ENCODE assay signal across 8 cellular contexts in genomic region chr4:183505556-183506388, GRCh38. TPM values are rescaled to one million over a fixed set of nuclear protein-coding genes. Genes with fewer than 3 reads are reported as not detected.
DNase-seq lines count a peak whose midpoint lies in the region; ATAC-seq and TF ChIP-seq lines count a peak whose summit lies in the region.

No MANE protein-coding gene starts in this region.

- H3K9me3 Mint-ChIP-seq in activated CD4-positive, alpha-beta T cell treated with anti-CD3 and anti-CD28 coated beads, Interleukin-2, amount 10 ng/mL, durations not matched to agents 7 days and 5 days, result no peaks in the 10 kb centered on the region

- TF ChIP-seq CTCF in BE2C (IDR thresholded peaks at IDR 0.05; ENCODE audit: low read depth, low read length), result no peak

- ATAC-seq in GM19025 (IDR thresholded peaks at IDR 0.05; ENCODE audit: low read depth, unreplicated experiment), result peak; percentile 28
- peak; percentile 38 for ATAC-seq in HG03196 (IDR thresholded peaks at IDR 0.05; ENCODE audit: unreplicated experiment)

- no peaks in the 10 kb centered on the region; the same call in 1 of the 2 replicates for H3K4me1 ChIP-seq in BE2C

- no peaks in the 10 kb centered on the region for H3K27me3 Mint-ChIP-seq in activated CD4-positive, alpha-beta T cell treated with anti-CD3 and anti-CD28 coated beads, Interleukin-2, amount 10 ng/mL, durations not matched to agents 7 days and 5 days

- no peaks in the 10 kb centered on the region for H3K36me3 ChIP-seq in BE2C

- H3K4me3 Mint-ChIP-seq in activated CD4-positive, alpha-beta T cell treated with anti-CD3 and anti-CD28 coated beads, Interleukin-2, amount 10 ng/mL, durations not matched to agents 7 days and 5 days, result peak overlapping the region; percentile 94

- CTCF ChIA-PET in activated CD4-positive, alpha-beta T cell treated with anti-CD3 and anti-CD28 coated beads, Interleukin-2, amount 10 ng/mL, durations not matched to agents 7 days and 5 days (lab: Charles Lee), result interaction anchor here (0.6 kb wide), 1 partner anchor 12 kb away, joined by 5 read pairs; no protein-coding TSS in a partner anchor

- DNase-seq in BE2C (peak; percentile 87), NCI-H460 (ENCODE audit: extremely low read depth, low read depth) (peak; percentile 71), cortex of kidney (lab: John Stamatoyannopoulos, UW) (peak; percentile 27), left kidney (ENCODE audit: low read depth, low spot score) (peak; percentile 97)
- DNase-seq in activated CD4-positive, alpha-beta T cell treated with anti-CD3 and anti-CD28 coated beads, Interleukin-2, amount 10 ng/mL, durations not matched to agents 7 days and 5 days, result peak; percentile 89
- peak; percentile 84 for DNase-seq in stimulated activated CD4-positive, alpha-beta T cell treated with anti-CD3 and anti-CD28 coated beads, Interleukin-1b, Interleukin-23, amount 100 ng/mL, for 48 hours

- peaks cover 51% of the 10 kb centered on the region for H3K4me1 Mint-ChIP-seq in activated CD4-positive, alpha-beta T cell treated with anti-CD3 and anti-CD28 coated beads, Interleukin-2, amount 10 ng/mL, durations not matched to agents 7 days and 5 days

- H3K4me3 ChIP-seq in BE2C (ENCODE audit: low read depth, low read length), result peak overlapping the region; percentile 95

- H3K27me3 ChIP-seq in BE2C, result no peaks in the 10 kb centered on the region

- H3K36me3 Mint-ChIP-seq in activated CD4-positive, alpha-beta T cell treated with anti-CD3 and anti-CD28 coated beads, Interleukin-2, amount 10 ng/mL, durations not matched to agents 7 days and 5 days (ENCODE audit: low read depth), result peaks cover 8% of the 10 kb centered on the region

- peak overlapping the region; percentile 97 for H3K27ac Mint-ChIP-seq in activated CD4-positive, alpha-beta T cell treated with anti-CD3 and anti-CD28 coated beads, Interleukin-2, amount 10 ng/mL, durations not matched to agents 7 days and 5 days

- H3K9me3 ChIP-seq in BE2C, result no peaks in the 10 kb centered on the region

- POLR2A ChIA-PET in activated CD4-positive, alpha-beta T cell treated with anti-CD3 and anti-CD28 coated beads, Interleukin-2, amount 10 ng/mL, durations not matched to agents 7 days and 5 days (lab: Charles Lee), result no interaction called here

RNA-seq across cellular contexts. Expression of gene ING2, which starts 0.9 kb away (rescaled TPM):
- polyA plus RNA-seq in BE2C (2012; ENCODE audit: insufficient read depth, insufficient read length, low read depth), result 6.1 TPM
- total RNA-seq in NCI-H460 (2014; rRNA removed; shearing (Covaris generic)), result 12.8 and 13.0 TPM in 2 replicates
- 4.3 and 8.6 TPM in 2 replicates for polyA plus RNA-seq in NCI-H460 (2014; cell fraction: nucleus; rRNA removed)
- 10 to 100 TPM; 11.5 to 12.8 TPM for total RNA-seq in activated CD4-positive, alpha-beta T cell treated with anti-CD3 and anti-CD28 coated beads, Interleukin-2, amount 10 ng/mL, durations not matched to agents 7 days and 5 days

Comparison
In these comparisons a context has a peak if more than half of its experiments do, and no peak if none do; other contexts are left out.
1. Peak in every context shown above with its lines: DNase-seq, ATAC-seq and H3K4me3 ChIP-seq.
2. DNase-seq: peak in every context shown above with its lines; median percentile 97 in left kidney; 89 in activated CD4-positive, alpha-beta T cell treated with anti-CD3 and anti-CD28 coated beads, Interleukin-2, amount 10 ng/mL, durations not matched to agents 7 days and 5 days; 87 in BE2C; 84 in stimulated activated CD4-positive, alpha-beta T cell treated with anti-CD3 and anti-CD28 coated beads, Interleukin-1b, Interleukin-23, amount 100 ng/mL, for 48 hours; 71 in NCI-H460; 27 in cortex of kidney.